Comparison of ENCODE assay signal across 17 cellular contexts in genomic region chr5:143212261-143212660, GRCh38.
"Had no signal": no experiment of that assay in that cellular context is flagged by ENCODE, and none has a peak within 500 bp of the region (broad histone marks: within the 10 kb centered on the region; RNA-seq: fewer than 3 reads in every experiment).

No MANE protein-coding gene starts in this region.

- H3K4me3 ChIP-seq: cardiac muscle cell, lung had no signal

- H3K36me3 ChIP-seq: cardiac muscle cell had no signal

- H3K27ac Mint-ChIP-seq: activated B cell treated with CpG ODN at 0.5 μM for 24 hours had no signal

- H3K27me3 ChIP-seq: cardiac muscle cell had no signal

- H3K27ac ChIP-seq: cardiac muscle cell, epithelial cell of prostate had no signal

- H3K9me3 Mint-ChIP-seq: activated B cell treated with CpG ODN at 0.5 μM for 24 hours, immature natural killer cell had no signal

- H3K4me3 Mint-ChIP-seq: activated B cell treated with CpG ODN at 0.5 μM for 24 hours, immature natural killer cell, naive B cell had no signal

- H3K4me1 Mint-ChIP-seq: naive B cell had no signal

- H3K27me3 Mint-ChIP-seq: activated B cell treated with CpG ODN at 0.5 μM for 24 hours, naive B cell had no signal

- DNase-seq: activated B cell treated with CpG ODN at 0.5 μM for 24 hours; activated CD4-positive, alpha-beta T cell treated with anti-CD3 and anti-CD28 coated beads for 48 hours; activated CD8-positive, alpha-beta memory T cell treated with anti-CD3 and anti-CD28 coated beads for 24 hours; activated effector memory CD4-positive, alpha-beta T cell treated with Interleukin-2 at 50 U/mL for 16 hours; activated naive CD4-positive, alpha-beta T cell treated with anti-CD3 and anti-CD28 coated beads, Interleukin-2, amount 50 U/mL, for 16 hours; head of caudate nucleus; immature natural killer cell; left cardiac atrium; naive B cell; occipital lobe; stimulated activated CD4-positive, alpha-beta T cell treated with anti-CD3 and anti-CD28 coated beads, Interleukin-4, amount 100 ng/mL, for 1 hour; stimulated activated naive CD4-positive, alpha-beta T cell; SW 1271; trophoblast cell had no signal
